In the genomic region with DNA sequence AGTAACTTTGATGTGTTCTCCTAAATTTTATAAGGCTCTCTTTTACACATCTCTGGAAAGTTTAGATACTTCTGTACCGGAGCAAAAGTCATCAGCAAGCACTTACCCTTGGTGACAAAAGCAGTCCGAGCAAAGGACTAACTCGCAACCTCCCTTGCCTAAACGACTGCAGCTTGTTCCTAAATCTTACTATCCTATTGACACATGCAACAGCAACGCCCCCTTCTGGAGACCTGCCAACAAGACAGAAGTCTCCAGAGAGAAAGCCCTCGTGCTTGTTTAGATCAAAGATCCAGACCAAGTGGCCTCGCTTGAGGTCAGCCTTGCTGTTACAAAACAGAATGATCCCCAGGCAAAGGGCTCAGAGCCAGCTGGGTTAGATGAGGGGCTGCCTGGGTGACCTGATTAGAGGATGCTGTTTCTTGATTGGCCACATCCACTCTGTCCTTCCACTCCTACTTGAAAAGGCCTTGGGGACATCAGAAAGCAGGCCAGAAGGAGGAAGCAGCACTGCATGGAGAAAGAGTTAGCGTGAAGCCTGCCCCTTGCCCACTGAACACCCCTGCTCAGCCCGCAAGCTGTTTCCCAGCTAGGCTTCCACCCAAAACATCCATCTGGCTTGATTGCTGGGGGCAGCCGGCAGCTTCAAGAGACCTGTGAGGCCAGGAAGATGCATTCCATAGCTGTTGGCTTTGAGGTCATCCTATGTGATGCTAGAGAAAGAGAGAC, we compare ENCODE assay signal across 8 cellular contexts.
DNase-seq lines count a peak whose midpoint lies in the region; ATAC-seq and TF ChIP-seq lines count a peak whose summit lies in the region.

No MANE protein-coding gene starts in this region.

- intact Hi-C loops in activated CD4-positive, alpha-beta T cell treated with anti-CD3 and anti-CD28 coated beads, Interleukin-2, amount 10 ng/mL, durations not matched to agents 24 days and 14 days (cut with micrococcal nuclease): loop anchor here (1.0 to 5.0 kb wide), 3 partner anchors 131 to 526 kb away; partner anchors contain the start of gene ATL2
- intact Hi-C loops in dorsolateral prefrontal cortex (cut with DNase I): no loop called here

- H3K27me3 Mint-ChIP-seq in activated CD4-positive, alpha-beta T cell treated with anti-CD3 and anti-CD28 coated beads, Interleukin-2, amount 10 ng/mL, durations not matched to agents 24 days and 14 days: no peaks in the 10 kb centered on the region

- H3K9me3 Mint-ChIP-seq in activated CD4-positive, alpha-beta T cell treated with anti-CD3 and anti-CD28 coated beads, Interleukin-2, amount 10 ng/mL, durations not matched to agents 24 days and 14 days: no peaks in the 10 kb centered on the region

- no peak overlapping the region for H3K4me3 Mint-ChIP-seq in activated CD4-positive, alpha-beta T cell treated with anti-CD3 and anti-CD28 coated beads, Interleukin-2, amount 10 ng/mL, durations not matched to agents 24 days and 14 days

- no peaks in the 10 kb centered on the region; the same call in 1 of the 2 replicates for H3K27me3 ChIP-seq in GM06990 (replicated peaks; ENCODE audit: control insufficient read depth, insufficient read depth, low read length)
- peaks cover 0 to 8% (median 0%) of the 10 kb centered on the region in 45 donors for H3K27me3 ChIP-seq in dorsolateral prefrontal cortex

- H3K4me3 ChIP-seq in GM06990 (replicated peaks; ENCODE audit: low read depth, low read length): no peak overlapping the region
- H3K4me3 ChIP-seq in dorsolateral prefrontal cortex: no peak overlapping the region

- peak overlapping the region in 12 of 59 donors; percentile 6 to 58 (median 36) for H3K27ac ChIP-seq in dorsolateral prefrontal cortex

- ATAC-seq in HG03108 (IDR thresholded peaks at IDR 0.05; ENCODE audit: unreplicated experiment) (peak; percentile 67), HG02970 (IDR thresholded peaks at IDR 0.05; ENCODE audit: low FRiP score, unreplicated experiment) (no peak)

- TF ChIP-seq CTCF in GM06990 (IDR thresholded peaks at IDR 0.05; ENCODE audit: insufficient read depth, low read length, poor library complexity, severe bottlenecking) (peak; percentile 84), dorsolateral prefrontal cortex (IDR thresholded peaks at IDR 0.05 in 54 of 56, conservative IDR thresholded peaks at IDR 0.05 in 2 of 56; ENCODE audit: low read depth in 1 of 56, partially characterized antibody in 56 of 56) (peak in 53 of 56 donors; percentile 14 to 73 (median 48))

- H3K36me3 ChIP-seq in GM06990 (ENCODE audit: control insufficient read depth, insufficient read depth, low read length): no peaks in the 10 kb centered on the region

- no peaks in the 10 kb centered on the region for H3K36me3 Mint-ChIP-seq in activated CD4-positive, alpha-beta T cell treated with anti-CD3 and anti-CD28 coated beads, Interleukin-2, amount 10 ng/mL, durations not matched to agents 24 days and 14 days (ENCODE audit: low read depth)

- no peak overlapping the region for H3K27ac Mint-ChIP-seq in activated CD4-positive, alpha-beta T cell treated with anti-CD3 and anti-CD28 coated beads, Interleukin-2, amount 10 ng/mL, durations not matched to agents 24 days and 14 days

- peak; percentile 50 for DNase-seq in GM06990 (ENCODE audit: extremely low read depth, insufficient read length)
- peak; percentile 93 to 97 for DNase-seq in NCI-H524 (lab: John Stamatoyannopoulos, UW)
- DNase-seq in activated CD4-positive, alpha-beta T cell treated with anti-CD3 and anti-CD28 coated beads, Interleukin-2, amount 10 ng/mL, durations not matched to agents 24 days and 14 days: peak; percentile 93
- peak in 9 of 10 donors; percentile 38 to 84 (median 61) for DNase-seq in dorsolateral prefrontal cortex
- peak; percentile 69 to 78 for DNase-seq in lung microvascular endothelial cell (ENCODE audit: low read depth in 2 of 2)
- peak; percentile 44 for DNase-seq in stimulated activated CD8-positive, alpha-beta memory T cell treated with anti-CD3 and anti-CD28 coated beads, Interleukin-12 subunit alpha, Interleukin-12 subunit beta, amount 100 ng/mL, for 4 hours (ENCODE audit: low read depth)

- H3K4me1 Mint-ChIP-seq in activated CD4-positive, alpha-beta T cell treated with anti-CD3 and anti-CD28 coated beads, Interleukin-2, amount 10 ng/mL, durations not matched to agents 24 days and 14 days: peaks cover 8% of the 10 kb centered on the region

Comparison
In these comparisons a context has a peak if more than half of its experiments do, and no peak if none do; other contexts are left out.
1. DNase-seq: peak in every context shown above with its lines; median percentile 95 in NCI-H524; 93 in activated CD4-positive, alpha-beta T cell treated with anti-CD3 and anti-CD28 coated beads, Interleukin-2, amount 10 ng/mL, durations not matched to agents 24 days and 14 days; 74 in lung microvascular endothelial cell; 61 in dorsolateral prefrontal cortex; 50 in GM06990; 44 in stimulated activated CD8-positive, alpha-beta memory T cell treated with anti-CD3 and anti-CD28 coated beads, Interleukin-12 subunit alpha, Interleukin-12 subunit beta, amount 100 ng/mL, for 4 hours.